ENCODE assay signal across 15 cellular contexts in the genomic region with DNA sequence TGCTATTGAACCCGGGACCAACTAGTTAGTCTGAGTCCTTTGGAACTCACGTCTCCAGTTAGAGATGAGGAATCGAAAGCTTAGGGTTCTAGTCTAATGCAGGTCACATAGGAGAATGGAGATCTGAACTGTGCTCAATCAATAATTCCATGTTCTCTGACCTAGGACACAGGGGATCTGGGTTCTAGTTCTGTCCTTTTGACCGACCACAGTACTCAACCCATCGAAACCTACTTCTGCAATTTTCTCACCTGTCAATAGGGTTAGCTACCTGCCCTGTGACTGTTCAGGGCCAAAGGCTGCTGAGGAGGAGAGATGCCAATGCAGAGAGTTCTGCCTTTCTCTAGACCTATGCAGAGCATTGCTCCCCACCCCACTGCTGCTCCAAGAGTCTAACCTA.
DNase-seq lines count a peak whose midpoint lies in the region; ATAC-seq and TF ChIP-seq lines count a peak whose summit lies in the region.
"Had no signal": no experiment of that assay in that cellular context is flagged by ENCODE, and none has a peak within 500 bp of the region (broad histone marks: within the 10 kb centered on the region; RNA-seq: fewer than 3 reads in every experiment).

No MANE protein-coding gene starts in this region.

- no peak overlapping the region for H2BK15ac ChIP-seq in IMR-90 (ENCODE audit: low read depth, low read length)

- no peak overlapping the region for H4K8ac ChIP-seq in IMR-90 (ENCODE audit: low read depth in 2 of 2, low read length in 2 of 2)

- ATAC-seq in IMR-90 (ENCODE audit: low read depth), result no peak
- no peak for ATAC-seq in central memory CD8-positive, alpha-beta T cell (replicated peaks; ENCODE audit: extremely low read depth, poor library complexity, severe bottlenecking)
- no peak for ATAC-seq in GM19467 (IDR thresholded peaks at IDR 0.05; ENCODE audit: unreplicated experiment)
- ATAC-seq: A549 had no signal

- no peak overlapping the region for H3K9ac ChIP-seq in IMR-90 (ENCODE audit: low read depth, low read length)
- H3K9ac ChIP-seq in liver (ENCODE audit: low read depth in 1 of 2, low read length in 2 of 2), result no peak overlapping the region

- intact Hi-C loops in IMR-90 (cut with micrococcal nuclease), result no loop called here

- TF ChIP-seq POLR2A in IMR-90 (IDR thresholded peaks at IDR 0.05; ENCODE audit: low read depth, low read length), result no peak

- CTCF ChIA-PET in IMR-90 (lab: Yijun Ruan, JAX), result interaction anchor here (0.7 kb wide), 1 partner anchor 85 kb away, joined by 4 read pairs; no protein-coding TSS in a partner anchor

- no peak overlapping the region for H3K14ac ChIP-seq in IMR-90 (replicated peaks; ENCODE audit: low read depth, low read length)

- H4K5ac ChIP-seq in IMR-90 (ENCODE audit: low read depth, low read length), result no peak overlapping the region

- no peak overlapping the region for H3K4me2 ChIP-seq in IMR-90 (ENCODE audit: low read depth, low read length)
- H3K4me2 ChIP-seq: A549 had no signal

- no CpG with 5 or more reads among the region's 5 CpGs for WGBS in IMR-90 (ENCODE audit: extremely low coverage in 2 of 2, insufficient read length in 1 of 2), 2 experiments
- 64% methylated on average over 5 of the region's 5 CpGs for WGBS in liver

- in situ Hi-C loops in IMR-90 (cut with MboI; ENCODE audit: low sequenced_read_pairs), result no loop called here

- H3K27ac ChIP-seq in IMR-90 (ENCODE audit: insufficient read depth, low read length) (no peak overlapping the region), liver (ENCODE audit: low read depth in 1 of 2, low read length in 2 of 2) (peak overlapping the region; percentile 89)
- H3K27ac ChIP-seq: A549 had no signal

- no peak overlapping the region for H3K23ac ChIP-seq in IMR-90 (ENCODE audit: low read depth, low read length)

- no peak overlapping the region for H4K91ac ChIP-seq in IMR-90 (ENCODE audit: insufficient read depth, low read depth, low read length)

- H4K20me1 ChIP-seq in IMR-90 (ENCODE audit: insufficient read depth, low read length), result no peaks in the 10 kb centered on the region

- H3K18ac ChIP-seq in IMR-90 (ENCODE audit: low read depth, low read length), result no peak overlapping the region

- BruUV-seq in IMR-90 (replicated peaks; lab: Mats Ljungman, UMichigan), result no TSS peak

- H3K4ac ChIP-seq in IMR-90 (ENCODE audit: low read depth, low read length), result peak overlapping the region; percentile 91; the same call in 1 of the 2 replicates

- no peak overlapping the region for H2AFZ ChIP-seq in IMR-90 (replicated peaks; ENCODE audit: low read length, poor library complexity)

- peak overlapping the region; percentile 58 for H3K27ac Mint-ChIP-seq in central memory CD8-positive, alpha-beta T cell (ENCODE audit: low read depth)
- peak overlapping the region; percentile 45 for H3K27ac Mint-ChIP-seq in type B pancreatic cell
- no peak overlapping the region for H3K27ac Mint-ChIP-seq in T-helper 2 cell treated with Interferon-gamma antibody and Interleukin-4, amounts not matched to agents 5 μg/mL and 100 μg/mL, for 36 hours

- POLR2A ChIA-PET in IMR-90 (lab: Charles Lee; ENCODE audit: unreplicated experiment), result no interaction called here

- DNase-seq in IMR-90 (no peak), type B pancreatic cell (ENCODE audit: extremely low spot score, unreplicated experiment) (no peak), foreskin melanocyte (no peak)
- no peak for DNase-seq in central memory CD8-positive, alpha-beta T cell (ENCODE audit: low spot score in 2 of 2)
- no peak for DNase-seq in T-helper 2 cell treated with Interferon-gamma antibody and Interleukin-4, amounts not matched to agents 5 μg/mL and 100 μg/mL, for 36 hours (ENCODE audit: low spot score)
- DNase-seq: BE2C; CD8-positive, alpha-beta memory T cell; DND-41; GDM1 had no signal

- H3K4me1 ChIP-seq in IMR-90 (ENCODE audit: control insufficient read depth, insufficient read depth, low read length) (peaks cover 23% of the 10 kb centered on the region), liver (ENCODE audit: control insufficient read depth in 4 of 4, insufficient read depth in 4 of 4, low read length in 3 of 4) (peaks cover 34 to 81% (median 68%) of the 10 kb centered on the region in 4 donors)
- H3K4me1 ChIP-seq: BE2C, Caco-2, HAP-1 had no signal

- H3K9me3 ChIP-seq in IMR-90 (ENCODE audit: control insufficient read depth, insufficient read depth, low read length) (no peaks in the 10 kb centered on the region), liver (ENCODE audit: control insufficient read depth in 4 of 4, low read length in 3 of 4) (no peaks in the 10 kb centered on the region)
- H3K9me3 ChIP-seq: A549, BE2C, Caco-2, HAP-1 had no signal

- H3K79me1 ChIP-seq in IMR-90 (ENCODE audit: low read depth in 1 of 2, low read length in 2 of 2), result peaks cover 4 to 12% of the 10 kb centered on the region in 2 experiments; a peak in 3 of 4 replicates

- no peak overlapping the region for H3K4me3 Mint-ChIP-seq in central memory CD8-positive, alpha-beta T cell
- no peak overlapping the region for H3K4me3 Mint-ChIP-seq in type B pancreatic cell
- no peak overlapping the region for H3K4me3 Mint-ChIP-seq in T-helper 2 cell treated with Interferon-gamma antibody and Interleukin-4, amounts not matched to agents 5 μg/mL and 100 μg/mL, for 36 hours
- H3K4me3 Mint-ChIP-seq: CD14-positive monocyte; CD8-positive, alpha-beta memory T cell had no signal

- H2BK120ac ChIP-seq in IMR-90 (ENCODE audit: low read depth, low read length), result no peak overlapping the region

- no peak overlapping the region for H2BK5ac ChIP-seq in IMR-90 (ENCODE audit: low read depth, low read length, poor library complexity, severe bottlenecking)

- no peak overlapping the region for H3K56ac ChIP-seq in IMR-90 (ENCODE audit: extremely low read depth, insufficient read depth, low read length)

- no peak for TF ChIP-seq CTCF in IMR-90 (conservative IDR thresholded peaks at IDR 0.05; ENCODE audit: low read depth, low read length)
- TF ChIP-seq CTCF in liver (IDR thresholded peaks at IDR 0.05; ENCODE audit: low read depth, low read length, missing input control), result no peak
- no peak for TF ChIP-seq CTCF in type B pancreatic cell (conservative IDR thresholded peaks at IDR 0.05)

- H3K4me3 ChIP-seq in IMR-90 (ENCODE audit: insufficient read depth, low read depth, low read length) (no peak overlapping the region), liver (ENCODE audit: low read depth in 1 of 3, low read length in 3 of 3) (no peak overlapping the region)
- H3K4me3 ChIP-seq: A549, HAP-1 had no signal

- H3K9me3 Mint-ChIP-seq in central memory CD8-positive, alpha-beta T cell, result no peaks in the 10 kb centered on the region
- no peaks in the 10 kb centered on the region for H3K9me3 Mint-ChIP-seq in type B pancreatic cell
- H3K9me3 Mint-ChIP-seq in T-helper 2 cell treated with Interferon-gamma antibody and Interleukin-4, amounts not matched to agents 5 μg/mL and 100 μg/mL, for 36 hours, result no peaks in the 10 kb centered on the region
- H3K9me3 Mint-ChIP-seq: CD14-positive monocyte; CD8-positive, alpha-beta memory T cell had no signal

- H2AK9ac ChIP-seq in IMR-90 (replicated peaks; ENCODE audit: low read depth, low read length, poor library complexity), result no peak overlapping the region

- TF ChIP-seq RAD21 in IMR-90 (IDR thresholded peaks at IDR 0.05; ENCODE audit: low read length) (no peak), liver (IDR thresholded peaks at IDR 0.05) (no peak)

- dilution Hi-C loops in IMR-90 (cut with HindIII; ENCODE audit: low sequenced_read_pairs, unreplicated experiment), result no loop called here

- H3K27me3 ChIP-seq in IMR-90 (ENCODE audit: control insufficient read depth, insufficient read depth, low read length) (no peaks in the 10 kb centered on the region), liver (ENCODE audit: control insufficient read depth in 4 of 4, insufficient read depth in 4 of 4, low read length in 3 of 4) (no peaks in the 10 kb centered on the region)
- H3K27me3 ChIP-seq: BE2C had no signal

- no peak overlapping the region for H2BK20ac ChIP-seq in IMR-90 (ENCODE audit: low read depth, low read length)

- peaks cover 29% of the 10 kb centered on the region; the same call in 1 of the 2 replicates for H3K36me3 ChIP-seq in IMR-90 (ENCODE audit: control insufficient read depth, insufficient read depth, low read length)
- H3K36me3 ChIP-seq in liver (ENCODE audit: control insufficient read depth in 4 of 4, insufficient read depth in 3 of 4, low read depth in 1 of 4, low read length in 3 of 4), result peaks cover 4 to 7% (median 5%) of the 10 kb centered on the region in 4 donors

- H3K36me3 Mint-ChIP-seq in central memory CD8-positive, alpha-beta T cell (ENCODE audit: insufficient read depth), result peaks cover 34% of the 10 kb centered on the region
- H3K36me3 Mint-ChIP-seq in type B pancreatic cell, result peaks cover 23% of the 10 kb centered on the region
- H3K36me3 Mint-ChIP-seq in T-helper 2 cell treated with Interferon-gamma antibody and Interleukin-4, amounts not matched to agents 5 μg/mL and 100 μg/mL, for 36 hours (ENCODE audit: low read depth), result peaks cover 63% of the 10 kb centered on the region

- H3K27me3 Mint-ChIP-seq in central memory CD8-positive, alpha-beta T cell, result no peaks in the 10 kb centered on the region
- no peaks in the 10 kb centered on the region for H3K27me3 Mint-ChIP-seq in type B pancreatic cell
- H3K27me3 Mint-ChIP-seq in T-helper 2 cell treated with Interferon-gamma antibody and Interleukin-4, amounts not matched to agents 5 μg/mL and 100 μg/mL, for 36 hours (ENCODE audit: low read depth), result no peaks in the 10 kb centered on the region
- H3K27me3 Mint-ChIP-seq: CD8-positive, alpha-beta memory T cell had no signal

- H2AK5ac ChIP-seq in IMR-90 (ENCODE audit: low read depth, low read length), result no peak overlapping the region

- peaks cover 17% of the 10 kb centered on the region for H3K4me1 Mint-ChIP-seq in central memory CD8-positive, alpha-beta T cell
- peaks cover 9% of the 10 kb centered on the region for H3K4me1 Mint-ChIP-seq in type B pancreatic cell (ENCODE audit: unreplicated experiment)
- H3K4me1 Mint-ChIP-seq in T-helper 2 cell treated with Interferon-gamma antibody and Interleukin-4, amounts not matched to agents 5 μg/mL and 100 μg/mL, for 36 hours (ENCODE audit: low read depth), result peaks cover 19% of the 10 kb centered on the region
- H3K4me1 Mint-ChIP-seq: CD14-positive monocyte had no signal

- H3K9me1 ChIP-seq in IMR-90 (ENCODE audit: insufficient read depth, low read length), result peaks cover 24% of the 10 kb centered on the region

TF ChIP-seq in liver, 16 proteins besides CTCF, POLR2A, EP300 and RAD21 (continues in another document):
- peak; percentile 60 to 80 for TF ChIP-seq HNF4A (conservative IDR thresholded peaks at IDR 0.05)
- TF ChIP-seq NR2F2 (IDR thresholded peaks at IDR 0.05), result no peak
- no peak for TF ChIP-seq TAF1 (conservative IDR thresholded peaks at IDR 0.05)
- peak; percentile 61 to 77 for TF ChIP-seq RXRA (IDR thresholded peaks at IDR 0.05)
- no peak for TF ChIP-seq JUND (IDR thresholded peaks at IDR 0.05)
